In the genomic region with DNA sequence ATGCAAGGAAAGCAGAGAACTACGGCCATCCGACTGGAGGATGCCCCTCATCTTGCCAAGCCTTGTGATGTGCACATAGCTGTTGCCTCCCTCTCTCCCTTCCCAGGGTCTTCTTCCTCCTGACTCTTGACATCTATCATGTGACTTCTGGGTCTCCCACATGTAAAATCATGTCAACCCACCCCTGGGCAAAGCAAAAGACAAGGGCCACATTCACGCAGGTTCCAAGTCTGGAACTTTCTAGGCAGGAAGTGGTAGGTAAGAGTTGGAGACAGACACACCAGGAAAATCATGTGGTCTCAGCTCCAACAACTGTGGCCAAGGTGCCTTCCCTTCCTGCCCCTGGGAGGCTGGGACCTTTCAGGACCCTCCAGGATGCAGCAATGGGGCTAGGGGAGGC, we compare ENCODE assay signal across 32 cellular contexts.
"Had no signal": no experiment of that assay in that cellular context is flagged by ENCODE, and none has a peak within 500 bp of the region (broad histone marks: within the 10 kb centered on the region; RNA-seq: fewer than 3 reads in every experiment).

No MANE protein-coding gene starts in this region.

- H3K4me3 ChIP-seq: adrenal gland, SJCRH30, SK-N-MC had no signal

- H3K4me1 Mint-ChIP-seq: activated CD4-positive, alpha-beta memory T cell treated with anti-CD3 and anti-CD28 coated beads, Interleukin-2, amount 10 ng/mL, durations not matched to agents 7 days and 5 days; activated CD8-positive, alpha-beta memory T cell treated with anti-CD3 and anti-CD28 coated beads, Interleukin-2, amount 10 ng/mL, durations not matched to agents 7 days and 5 days; activated naive CD4-positive, alpha-beta T cell treated with anti-CD3 and anti-CD28 coated beads, Interleukin-2, amount 50 U/mL, for 24 hours; activated naive CD8-positive, alpha-beta T cell treated with anti-CD3 and anti-CD28 coated beads, Interleukin-2, amount 10 ng/mL, durations not matched to agents 7 days and 5 days had no signal

- H3K27ac Mint-ChIP-seq: activated CD4-positive, alpha-beta memory T cell treated with anti-CD3 and anti-CD28 coated beads, Interleukin-2, amount 10 ng/mL, durations not matched to agents 7 days and 5 days; activated CD8-positive, alpha-beta memory T cell treated with anti-CD3 and anti-CD28 coated beads, Interleukin-2, amount 10 ng/mL, durations not matched to agents 7 days and 5 days; activated naive CD4-positive, alpha-beta T cell treated with anti-CD3 and anti-CD28 coated beads, Interleukin-2, amount 50 U/mL, for 24 hours; activated naive CD8-positive, alpha-beta T cell treated with anti-CD3 and anti-CD28 coated beads, Interleukin-2, amount 10 ng/mL, durations not matched to agents 7 days and 5 days; activated T-cell treated with anti-CD3 and anti-CD28 coated beads, Interleukin-2, amount 50 U/mL, for 72 hours; activated T-helper 2 cell treated with anti-CD3 and anti-CD28 coated beads, Interferon-gamma antibody, Interleukin-2, Interleukin-4, amounts not matched to agents 10 μg/mL and 5 μg/mL and 100 μg/mL, durations not matched to agents 14 hours and 24 hours and 36 hours; brain had no signal

- H3K36me3 ChIP-seq: adrenal gland, SJCRH30, WERI-Rb-1 had no signal

- H3K27me3 Mint-ChIP-seq: activated CD4-positive, alpha-beta memory T cell treated with anti-CD3 and anti-CD28 coated beads, Interleukin-2, amount 10 ng/mL, durations not matched to agents 7 days and 5 days; activated CD8-positive, alpha-beta memory T cell treated with anti-CD3 and anti-CD28 coated beads, Interleukin-2, amount 10 ng/mL, durations not matched to agents 7 days and 5 days; activated naive CD4-positive, alpha-beta T cell treated with anti-CD3 and anti-CD28 coated beads, Interleukin-2, amount 50 U/mL, for 24 hours had no signal

- H3K27ac ChIP-seq: SJCRH30, SK-N-MC, WERI-Rb-1 had no signal

- H3K9me3 ChIP-seq: adrenal gland, SJCRH30 had no signal

- DNase-seq: activated CD4-positive, alpha-beta memory T cell treated with anti-CD3 and anti-CD28 coated beads, Interleukin-2, amount 10 ng/mL, durations not matched to agents 7 days and 5 days; activated CD4-positive, alpha-beta T cell treated with anti-CD3 and anti-CD28 coated beads for 1 hour; activated CD4-positive, alpha-beta T cell treated with anti-CD3 and anti-CD28 coated beads for 48 hours; activated CD4-positive, CD25-positive, alpha-beta regulatory T cell; activated CD8-positive, alpha-beta memory T cell treated with anti-CD3 and anti-CD28 coated beads for 24 hours; activated CD8-positive, alpha-beta memory T cell treated with anti-CD3 and anti-CD28 coated beads, Interleukin-2, amount 10 ng/mL, durations not matched to agents 7 days and 5 days; activated gamma-delta T cell; activated naive CD4-positive, alpha-beta T cell treated with Interleukin-2 at 50 U/mL for 16 hours; activated naive CD8-positive, alpha-beta T cell treated with anti-CD3 and anti-CD28 coated beads, Interleukin-2, amount 10 ng/mL, durations not matched to agents 7 days and 5 days; activated T-cell treated with anti-CD3 and anti-CD28 coated beads, Interleukin-2, amount 50 U/mL, for 1 hour; activated T-cell treated with anti-CD3 and anti-CD28 coated beads, Interleukin-2, amount 50 U/mL, for 72 hours; adrenal gland; NCI-H1092 treated with DMSO at 0.1 percent for 48 hours; NCI-H1417; NCI-H146; NCI-H187; NCI-H2029 treated with DMSO at 0.1 percent for 48 hours; NCI-H2107; NCI-H2171; NCI-H510A; NCI-H526; NCI-H748 treated with DMSO at 0.1 percent for 48 hours; OCI-M1; SHP77; SJCRH30; T1000; WERI-Rb-1 had no signal

- H3K27me3 ChIP-seq: adrenal gland, SJCRH30 had no signal

- H3K9me3 Mint-ChIP-seq: activated CD4-positive, alpha-beta memory T cell treated with anti-CD3 and anti-CD28 coated beads, Interleukin-2, amount 10 ng/mL, durations not matched to agents 7 days and 5 days; activated naive CD4-positive, alpha-beta T cell treated with anti-CD3 and anti-CD28 coated beads, Interleukin-2, amount 50 U/mL, for 24 hours; activated T-helper 2 cell treated with anti-CD3 and anti-CD28 coated beads, Interferon-gamma antibody, Interleukin-2, Interleukin-4, amounts not matched to agents 10 μg/mL and 5 μg/mL and 100 μg/mL, durations not matched to agents 14 hours and 24 hours and 36 hours had no signal

- H3K4me3 Mint-ChIP-seq: activated CD4-positive, alpha-beta memory T cell treated with anti-CD3 and anti-CD28 coated beads, Interleukin-2, amount 10 ng/mL, durations not matched to agents 7 days and 5 days; activated CD8-positive, alpha-beta memory T cell treated with anti-CD3 and anti-CD28 coated beads, Interleukin-2, amount 10 ng/mL, durations not matched to agents 7 days and 5 days; activated naive CD4-positive, alpha-beta T cell treated with anti-CD3 and anti-CD28 coated beads, Interleukin-2, amount 50 U/mL, for 24 hours; activated naive CD8-positive, alpha-beta T cell treated with anti-CD3 and anti-CD28 coated beads, Interleukin-2, amount 10 ng/mL, durations not matched to agents 7 days and 5 days; activated T-cell treated with anti-CD3 and anti-CD28 coated beads, Interleukin-2, amount 50 U/mL, for 72 hours; brain had no signal

- H3K4me1 ChIP-seq: adrenal gland had no signal

- FAIRE-seq: bronchial epithelial cell had no signal

- ATAC-seq: activated CD8-positive, alpha-beta memory T cell treated with anti-CD3 and anti-CD28 coated beads, Interleukin-2, amount 10 ng/mL, durations not matched to agents 7 days and 5 days; activated T-cell treated with anti-CD3 and anti-CD28 coated beads, Interleukin-2, amount 50 U/mL, for 72 hours had no signal

- H3K36me3 Mint-ChIP-seq: activated CD8-positive, alpha-beta memory T cell treated with anti-CD3 and anti-CD28 coated beads, Interleukin-2, amount 10 ng/mL, durations not matched to agents 7 days and 5 days; activated naive CD4-positive, alpha-beta T cell treated with anti-CD3 and anti-CD28 coated beads, Interleukin-2, amount 50 U/mL, for 24 hours; activated naive CD8-positive, alpha-beta T cell treated with anti-CD3 and anti-CD28 coated beads, Interleukin-2, amount 10 ng/mL, durations not matched to agents 7 days and 5 days; brain had no signal
